ENCODE assay signal across 12 cellular contexts in the genomic region with DNA sequence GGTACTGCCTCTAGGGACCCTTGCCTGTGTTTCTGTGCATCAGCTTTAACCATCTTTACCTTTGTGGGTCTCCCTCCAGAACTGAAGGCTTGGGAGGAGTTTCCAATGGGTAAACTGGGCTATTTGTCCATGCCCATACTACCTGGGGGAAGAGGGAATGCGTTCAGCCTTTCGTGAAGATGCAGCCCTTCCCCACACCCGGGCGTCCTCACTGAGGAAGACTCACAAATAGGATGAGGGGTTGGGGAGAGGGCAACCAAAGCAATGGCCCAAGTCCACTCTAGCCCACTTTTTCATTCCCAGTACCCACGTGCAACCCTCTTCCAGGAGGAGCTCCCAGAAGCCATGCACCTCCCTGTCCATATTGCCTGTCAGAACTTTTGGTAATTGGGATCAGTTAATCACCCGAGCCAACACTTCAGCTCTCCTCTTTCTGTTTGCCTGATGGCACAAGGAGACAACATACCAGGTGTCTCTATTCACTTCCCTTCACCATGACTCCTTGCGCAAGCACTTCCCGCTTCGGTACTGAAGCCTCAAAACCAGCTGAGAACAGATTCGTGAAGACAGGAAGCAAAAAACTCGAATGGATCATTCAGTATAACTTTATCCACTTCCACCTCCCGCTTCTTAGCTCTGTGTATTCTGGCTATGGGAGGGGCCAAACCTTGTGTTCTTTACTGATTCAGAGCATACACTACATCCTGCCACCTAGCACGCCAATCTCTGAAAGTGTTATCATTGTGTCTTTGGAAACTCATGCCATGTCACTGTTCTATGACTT.
A peak's percentile ranks its signal among the peaks of the same experiment; 100 is the strongest.
DNase-seq lines count a peak whose midpoint lies in the region; ATAC-seq and TF ChIP-seq lines count a peak whose summit lies in the region.
"Had no signal": no experiment of that assay in that cellular context is flagged by ENCODE, and none has a peak within 500 bp of the region (broad histone marks: within the 10 kb centered on the region; RNA-seq: fewer than 3 reads in every experiment).

No MANE protein-coding gene starts in this region.

- H3K36me3 Mint-ChIP-seq in CD4-positive, alpha-beta T cell (ENCODE audit: low read depth) = no peaks in the 10 kb centered on the region
- no peaks in the 10 kb centered on the region for H3K36me3 Mint-ChIP-seq in endodermal cell (ENCODE audit: low read depth)

- TF ChIP-seq CTCF in CD4-positive, alpha-beta T cell (IDR thresholded peaks at IDR 0.05) = no peak
- no peak for TF ChIP-seq CTCF in endodermal cell (conservative IDR thresholded peaks at IDR 0.05)

- CTCF ChIA-PET in CD4-positive, alpha-beta T cell (lab: Charles Lee) = no interaction called here

- WGBS in endodermal cell (ENCODE audit: insufficient coverage in 1 of 2, insufficient read length in 1 of 2), 2 experiments = 94% methylated on average over 10 to 12 of the region's 13 CpGs

- no peak overlapping the region for H3K27ac ChIP-seq in CD4-positive, alpha-beta T cell (ENCODE audit: low read depth, low read length)
- no peak overlapping the region for H3K27ac ChIP-seq in endodermal cell (ENCODE audit: low read depth, low read length)
- H3K27ac ChIP-seq: colonic mucosa had no signal

- H3K27me3 Mint-ChIP-seq in CD4-positive, alpha-beta T cell = no peaks in the 10 kb centered on the region
- no peaks in the 10 kb centered on the region for H3K27me3 Mint-ChIP-seq in endodermal cell (ENCODE audit: insufficient read depth)

- H3K27me3 ChIP-seq in CD4-positive, alpha-beta T cell (ENCODE audit: control insufficient read depth, insufficient read depth, low read length) = no peaks in the 10 kb centered on the region
- no peaks in the 10 kb centered on the region for H3K27me3 ChIP-seq in endodermal cell (ENCODE audit: control insufficient read depth, insufficient read depth, low read length, poor library complexity, severe bottlenecking)
- H3K27me3 ChIP-seq: colonic mucosa had no signal

- in situ Hi-C loops in G401 (cut with HindIII; ENCODE audit: low sequenced_read_pairs) = no loop called here

- H3K4me1 ChIP-seq in endodermal cell (ENCODE audit: control insufficient read depth, insufficient read depth, low read length) = no peaks in the 10 kb centered on the region
- H3K4me1 ChIP-seq: Caco-2, colonic mucosa had no signal

- no peak overlapping the region for H3K4me3 ChIP-seq in endodermal cell (ENCODE audit: low read length)
- H3K4me3 ChIP-seq: colonic mucosa had no signal

- POLR2A ChIA-PET in CD4-positive, alpha-beta T cell (lab: Charles Lee) = interaction anchor here (0.6 to 2.0 kb wide), 3 partner anchors 15 to 62 kb away, joined by 3 to 8 read pairs (median 7); a partner anchor contains a TSS

- intact Hi-C loops in CD4-positive, alpha-beta T cell (cut with DNase I, micrococcal nuclease) = no loop called here

- H3K4me3 Mint-ChIP-seq in CD4-positive, alpha-beta T cell = peak overlapping the region; percentile 55
- H3K4me3 Mint-ChIP-seq in endodermal cell = no peak overlapping the region
- H3K4me3 Mint-ChIP-seq: neural crest cell had no signal

- peak; percentile 83 for ATAC-seq in CD4-positive, alpha-beta T cell (ENCODE audit: poor library complexity)
- ATAC-seq in GM18511 (IDR thresholded peaks at IDR 0.05; ENCODE audit: unreplicated experiment) (peak; percentile 50), HG03342 (IDR thresholded peaks at IDR 0.05; ENCODE audit: unreplicated experiment) (no peak)

- DNase-seq in CD4-positive, alpha-beta T cell = peak in 1 of 10 experiments; percentile 11
- DNase-seq in SKM-1 (lab: John Stamatoyannopoulos, UW; ENCODE audit: unreplicated experiment) (peak; percentile 18), endodermal cell (peak; percentile 30), G401 (ENCODE audit: low spot score) (no peak), NCI-H524 (lab: John Stamatoyannopoulos, UW) (no peak), NCI-H526 (lab: John Stamatoyannopoulos, UW) (no peak)
- DNase-seq: Caco-2, colonic mucosa, NCI-H187 had no signal

- no peaks in the 10 kb centered on the region for H3K36me3 ChIP-seq in endodermal cell (ENCODE audit: control insufficient read depth, insufficient read depth, low read length)
- H3K36me3 ChIP-seq: colonic mucosa had no signal

- peak overlapping the region; percentile 24 for H3K27ac Mint-ChIP-seq in CD4-positive, alpha-beta T cell
- no peak overlapping the region for H3K27ac Mint-ChIP-seq in endodermal cell

- no peaks in the 10 kb centered on the region for H3K9me3 Mint-ChIP-seq in CD4-positive, alpha-beta T cell
- no peaks in the 10 kb centered on the region for H3K9me3 Mint-ChIP-seq in endodermal cell
- H3K9me3 Mint-ChIP-seq: neural crest cell had no signal

- no peak overlapping the region for H3K9ac ChIP-seq in endodermal cell (ENCODE audit: extremely low read depth, low read length, poor library complexity, severe bottlenecking)

- peaks cover 17% of the 10 kb centered on the region for H3K4me1 Mint-ChIP-seq in CD4-positive, alpha-beta T cell (ENCODE audit: low read depth)
- peaks cover 20% of the 10 kb centered on the region for H3K4me1 Mint-ChIP-seq in endodermal cell

- H3K9me3 ChIP-seq in CD4-positive, alpha-beta T cell (ENCODE audit: control insufficient read depth, low read length) = no peaks in the 10 kb centered on the region
- H3K9me3 ChIP-seq in endodermal cell (ENCODE audit: control insufficient read depth, low read length) = no peaks in the 10 kb centered on the region
- H3K9me3 ChIP-seq: Caco-2, colonic mucosa had no signal

Comparison
In these comparisons a context has a peak if more than half of its experiments do, and no peak if none do; other contexts are left out.
1. DNase-seq: peak in SKM-1 (single experiment) and endodermal cell (single experiment); none in G401 (single experiment), NCI-H524 (0 of 2) and NCI-H526 (0 of 2).